In the genomic region with DNA sequence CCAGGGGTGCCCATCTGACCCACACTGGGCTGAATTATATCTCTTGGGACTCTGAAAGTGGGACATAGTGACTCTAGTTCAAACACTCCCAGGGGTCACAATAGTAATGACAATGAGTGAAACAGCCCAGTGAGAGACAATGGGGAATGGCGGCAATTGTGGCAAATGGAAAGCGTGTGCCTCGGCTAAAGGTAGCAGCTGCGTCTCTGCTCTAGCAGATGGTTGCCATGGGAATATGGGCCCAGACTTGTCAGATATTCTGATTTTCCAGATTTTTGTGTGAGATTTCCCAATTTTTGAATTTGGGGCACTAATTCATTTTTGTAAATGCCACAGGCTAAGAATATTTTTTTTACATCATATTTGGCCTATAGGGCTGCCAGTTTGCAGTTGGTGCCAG, we compare ENCODE assay signal across 19 cellular contexts. TPM values are rescaled to one million over a fixed set of nuclear protein-coding genes. Genes with fewer than 3 reads are reported as not detected.
DNase-seq lines count a peak whose midpoint lies in the region; TF ChIP-seq lines count a peak whose summit lies in the region.
"Had no signal": no experiment of that assay in that cellular context is flagged by ENCODE, and none has a peak within 500 bp of the region (broad histone marks: within the 10 kb centered on the region; RNA-seq: fewer than 3 reads in every experiment).

No MANE protein-coding gene starts in this region.

- H3K36me3 Mint-ChIP-seq in activated naive CD4-positive, alpha-beta T cell treated with anti-CD3 and anti-CD28 coated beads, Interleukin-2, amount 50 U/mL, for 24 hours: no peaks in the 10 kb centered on the region
- H3K36me3 Mint-ChIP-seq in dendritic cell treated with granulocyte-macrophage colony-stimulating factor and Interleukin-4, amounts not matched to agents 40 ng/mL and 50 ng/mL, for 4 days (ENCODE audit: low read depth): no peaks in the 10 kb centered on the region
- H3K36me3 Mint-ChIP-seq in endodermal cell (ENCODE audit: low read depth): peaks cover 2% of the 10 kb centered on the region
- H3K36me3 Mint-ChIP-seq: CD4-positive, CD25-positive, alpha-beta regulatory T cell had no signal

- no peaks in the 10 kb centered on the region for H4K20me1 ChIP-seq in hepatocyte (ENCODE audit: insufficient read depth, poor library complexity, severe bottlenecking)

- TF ChIP-seq CTCF in endodermal cell (conservative IDR thresholded peaks at IDR 0.05) (no peak), hepatocyte (IDR thresholded peaks at IDR 0.05; ENCODE audit: poor library complexity) (no peak)

- H3K79me2 ChIP-seq in hepatocyte: no peaks in the 10 kb centered on the region

- no peak overlapping the region for H3K4me2 ChIP-seq in hepatocyte
- H3K4me2 ChIP-seq: SK-N-SH had no signal

- H3K36me3 ChIP-seq in KOPT-K1 (ENCODE audit: insufficient read depth, low read length): no peaks in the 10 kb centered on the region
- H3K36me3 ChIP-seq in thymus (ENCODE audit: control insufficient read depth, insufficient read depth): no peaks in the 10 kb centered on the region
- no peaks in the 10 kb centered on the region for H3K36me3 ChIP-seq in endodermal cell (ENCODE audit: control insufficient read depth, insufficient read depth, low read length)
- H3K36me3 ChIP-seq in hepatocyte (replicated peaks; ENCODE audit: insufficient read depth, low read depth): no peaks in the 10 kb centered on the region
- H3K36me3 ChIP-seq: ascending aorta, vagina had no signal

- H3K9me3 Mint-ChIP-seq in activated naive CD4-positive, alpha-beta T cell treated with anti-CD3 and anti-CD28 coated beads, Interleukin-2, amount 50 U/mL, for 24 hours: no peaks in the 10 kb centered on the region
- H3K9me3 Mint-ChIP-seq in dendritic cell treated with granulocyte-macrophage colony-stimulating factor and Interleukin-4, amounts not matched to agents 40 ng/mL and 50 ng/mL, for 4 days: no peaks in the 10 kb centered on the region
- peaks cover 8% of the 10 kb centered on the region for H3K9me3 Mint-ChIP-seq in endodermal cell
- H3K9me3 Mint-ChIP-seq: CD4-positive, CD25-positive, alpha-beta regulatory T cell had no signal

- 93% methylated on average over 4 of the region's 4 CpGs for WGBS in thymus
- WGBS in endodermal cell (ENCODE audit: insufficient coverage in 1 of 2, insufficient read length in 1 of 2), 2 experiments: 94 to 98% methylated on average over 4 of the region's 4 CpGs
- WGBS in hepatocyte (ENCODE audit: low lambda C conversion rate, missing lambda C conversion rate): 94% methylated on average over 4 of the region's 4 CpGs

- peaks cover 67% of the 10 kb centered on the region for H3K4me1 Mint-ChIP-seq in activated naive CD4-positive, alpha-beta T cell treated with anti-CD3 and anti-CD28 coated beads, Interleukin-2, amount 50 U/mL, for 24 hours
- H3K4me1 Mint-ChIP-seq in dendritic cell treated with granulocyte-macrophage colony-stimulating factor and Interleukin-4, amounts not matched to agents 40 ng/mL and 50 ng/mL, for 4 days (ENCODE audit: low read depth): peaks cover 83% of the 10 kb centered on the region
- peaks cover 23% of the 10 kb centered on the region for H3K4me1 Mint-ChIP-seq in endodermal cell

- no peak overlapping the region for H3K27ac Mint-ChIP-seq in activated naive CD4-positive, alpha-beta T cell treated with anti-CD3 and anti-CD28 coated beads, Interleukin-2, amount 50 U/mL, for 24 hours
- peak overlapping the region; percentile 60 for H3K27ac Mint-ChIP-seq in dendritic cell treated with granulocyte-macrophage colony-stimulating factor and Interleukin-4, amounts not matched to agents 40 ng/mL and 50 ng/mL, for 4 days
- H3K27ac Mint-ChIP-seq in endodermal cell: no peak overlapping the region
- H3K27ac Mint-ChIP-seq: CD4-positive, CD25-positive, alpha-beta regulatory T cell had no signal

- H2AFZ ChIP-seq in hepatocyte: no peak overlapping the region

- intact Hi-C loops in dendritic cell treated with granulocyte-macrophage colony-stimulating factor and Interleukin-4, amounts not matched to agents 40 ng/mL and 50 ng/mL, for 4 days (cut with micrococcal nuclease): no loop called here

- no peak for DNase-seq in activated naive CD4-positive, alpha-beta T cell treated with anti-CD3 and anti-CD28 coated beads, Interleukin-2, amount 50 U/mL, for 16 hours
- DNase-seq in endodermal cell (no peak), hepatocyte (ENCODE audit: low spot score) (no peak)
- DNase-seq: activated naive CD4-positive, alpha-beta T cell; CD4-positive, CD25-positive, alpha-beta regulatory T cell; dorsolateral prefrontal cortex; kidney glomerular epithelial cell; NCI-H2029 treated with DMSO at 0.1 percent for 48 hours; NCI-H446; NCI-H82; SK-N-SH had no signal

- peak overlapping the region; percentile 19 for H3K4me3 Mint-ChIP-seq in activated naive CD4-positive, alpha-beta T cell treated with anti-CD3 and anti-CD28 coated beads, Interleukin-2, amount 50 U/mL, for 24 hours
- H3K4me3 Mint-ChIP-seq in dendritic cell treated with granulocyte-macrophage colony-stimulating factor and Interleukin-4, amounts not matched to agents 40 ng/mL and 50 ng/mL, for 4 days: no peak overlapping the region
- H3K4me3 Mint-ChIP-seq in endodermal cell: no peak overlapping the region

- H3K27me3 Mint-ChIP-seq in activated naive CD4-positive, alpha-beta T cell treated with anti-CD3 and anti-CD28 coated beads, Interleukin-2, amount 50 U/mL, for 24 hours: no peaks in the 10 kb centered on the region
- H3K27me3 Mint-ChIP-seq in dendritic cell treated with granulocyte-macrophage colony-stimulating factor and Interleukin-4, amounts not matched to agents 40 ng/mL and 50 ng/mL, for 4 days: no peaks in the 10 kb centered on the region
- H3K27me3 Mint-ChIP-seq in endodermal cell (ENCODE audit: insufficient read depth): no peaks in the 10 kb centered on the region

- no peaks in the 10 kb centered on the region for H3K9me2 ChIP-seq in hepatocyte (replicated peaks; ENCODE audit: insufficient read depth)
- H3K9me2 ChIP-seq: SK-N-SH had no signal

- H3K4me1 ChIP-seq in thymus (ENCODE audit: control insufficient read depth, insufficient read depth, low read length) (peaks cover 54% of the 10 kb centered on the region), endodermal cell (ENCODE audit: control insufficient read depth, insufficient read depth, low read length) (peaks cover 15% of the 10 kb centered on the region), hepatocyte (ENCODE audit: insufficient read depth) (peaks cover 20% of the 10 kb centered on the region)

- no peak overlapping the region for H3K9ac ChIP-seq in endodermal cell (ENCODE audit: extremely low read depth, low read length, poor library complexity, severe bottlenecking)
- H3K9ac ChIP-seq: SK-N-SH had no signal

- H3K27me3 ChIP-seq in thymus (ENCODE audit: control insufficient read depth, insufficient read depth) (no peaks in the 10 kb centered on the region), endodermal cell (ENCODE audit: control insufficient read depth, insufficient read depth, low read length, poor library complexity, severe bottlenecking) (no peaks in the 10 kb centered on the region), hepatocyte (no peaks in the 10 kb centered on the region)
- H3K27me3 ChIP-seq: ascending aorta, dorsolateral prefrontal cortex, vagina had no signal

- H3K4me3 ChIP-seq in thymus (ENCODE audit: low read length): no peak overlapping the region
- H3K4me3 ChIP-seq in endodermal cell (ENCODE audit: low read length): no peak overlapping the region
- H3K4me3 ChIP-seq in hepatocyte: no peak overlapping the region
- H3K4me3 ChIP-seq: ascending aorta, dorsolateral prefrontal cortex, lung, vagina had no signal

- H3K27ac ChIP-seq in KOPT-K1 (ENCODE audit: low read depth, low read length, poor library complexity, severe bottlenecking) (peak overlapping the region; percentile 92), thymus (ENCODE audit: low read depth) (peak overlapping the region; percentile 13), endodermal cell (ENCODE audit: low read depth, low read length) (no peak overlapping the region), hepatocyte (no peak overlapping the region)
- H3K27ac ChIP-seq: ascending aorta, dorsolateral prefrontal cortex, vagina, VCaP had no signal

- H3K9me3 ChIP-seq in KOPT-K1 (ENCODE audit: insufficient read depth, low read length, poor library complexity, severe bottlenecking): no peaks in the 10 kb centered on the region
- H3K9me3 ChIP-seq in thymus (ENCODE audit: control insufficient read depth): no peaks in the 10 kb centered on the region
- H3K9me3 ChIP-seq in endodermal cell (ENCODE audit: control insufficient read depth, low read length): no peaks in the 10 kb centered on the region
- H3K9me3 ChIP-seq in hepatocyte (ENCODE audit: low read depth): no peaks in the 10 kb centered on the region
- H3K9me3 ChIP-seq: ascending aorta, SK-N-SH, vagina had no signal

RNA-seq across cellular contexts. Expression of a gene that starts 21.4 kb away (rescaled TPM):
- polyA plus RNA-seq in thymus (214 TPM), hepatocyte (300 and 374 TPM in 2 replicates)
- total RNA-seq in endodermal cell (100 to 1,000 TPM; 211 TPM), hepatocyte (354 and 381 TPM in 2 replicates)
- 159 TPM for polyA plus RNA-seq in endodermal cell (2013, experiment 1 of 2)
- polyA plus RNA-seq in endodermal cell (2013, experiment 2 of 2): 160 TPM

RNA-seq across cellular contexts. Expression of a gene that starts 54.1 kb away (rescaled TPM):
- polyA plus RNA-seq in thymus (124 TPM), hepatocyte (81.9 and 92.0 TPM in 2 replicates)
- total RNA-seq in endodermal cell (100 to 1,000 TPM; 201 to 235 TPM), hepatocyte (88.4 and 98.7 TPM in 2 replicates)
- polyA plus RNA-seq in endodermal cell (2013, experiment 1 of 2): 307 TPM
- 280 TPM for polyA plus RNA-seq in endodermal cell (2013, experiment 2 of 2)

Comparison
In these comparisons a context has a peak if more than half of its experiments do, and no peak if none do; other contexts are left out.
1. H3K27ac ChIP-seq: peak in KOPT-K1 (single experiment) and thymus (single experiment); none in endodermal cell (single experiment) and hepatocyte (single experiment).